8 cellular contexts compared by ENCODE assay signal in the genomic region with DNA sequence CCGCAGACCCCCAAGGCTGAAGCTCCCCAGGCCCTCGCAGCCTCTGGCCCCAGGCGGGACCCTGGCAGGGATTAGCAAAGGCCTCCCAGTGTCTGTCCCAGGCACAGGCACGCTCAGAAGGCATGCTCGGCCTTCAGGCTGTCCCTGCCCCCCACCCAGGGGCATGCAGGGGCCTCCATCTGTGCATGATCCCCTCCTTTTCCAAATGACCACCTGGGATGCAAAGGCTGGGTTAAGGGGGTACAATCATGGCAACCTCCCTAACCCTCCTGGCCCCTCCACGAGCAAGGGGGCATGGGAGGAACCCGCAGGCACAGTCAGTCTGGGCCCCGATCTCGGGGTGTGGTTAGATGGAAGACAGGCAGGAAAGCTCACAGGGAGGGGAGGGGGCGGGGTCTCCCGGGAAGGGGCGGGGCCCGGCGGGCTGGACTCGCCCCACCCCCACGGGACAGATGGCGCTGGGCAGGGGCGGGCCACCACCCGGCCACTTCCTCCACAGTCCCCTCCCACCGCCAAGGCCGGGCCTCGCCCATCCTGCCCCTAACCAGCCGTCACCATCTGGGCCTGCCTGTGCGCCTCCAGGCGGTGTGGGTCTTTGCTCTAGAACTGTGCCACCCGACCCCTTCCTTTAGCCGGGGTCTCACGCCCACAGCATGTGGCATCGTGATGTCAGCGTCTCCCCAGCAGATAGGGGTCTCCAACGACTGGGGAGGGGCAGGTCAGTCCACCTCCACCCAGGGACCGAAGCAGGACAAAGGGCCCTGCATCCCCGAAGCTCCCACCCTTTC. TPM values are rescaled to one million over a fixed set of nuclear protein-coding genes. Genes with fewer than 3 reads are reported as not detected.
DNase-seq lines count a peak whose midpoint lies in the region; ATAC-seq, FAIRE-seq and TF ChIP-seq lines count a peak whose summit lies in the region.

No MANE protein-coding gene starts in this region.

- no peaks in the 10 kb centered on the region for H3K9me1 ChIP-seq in endothelial cell of umbilical vein (replicated peaks; ENCODE audit: control insufficient read depth, extremely low read depth, insufficient read depth, low read length)

- no peak overlapping the region for H2AFZ ChIP-seq in endothelial cell of umbilical vein (ENCODE audit: low read depth, low read length)

- BruUV-seq in endothelial cell of umbilical vein (replicated peaks; lab: Mats Ljungman, UMichigan), result no TSS peak

- peak overlapping the region; percentile 14 for H3K9ac ChIP-seq in endothelial cell of umbilical vein (replicated peaks; ENCODE audit: extremely low read depth, insufficient read depth, low read length)
- peak overlapping the region; percentile 77 to 89 for H3K9ac ChIP-seq in mucosa of rectum (ENCODE audit: low read depth in 1 of 2, low read length in 2 of 2)

- CTCF ChIA-PET in endothelial cell of umbilical vein (lab: Charles Lee), result interaction anchor here (0.6 to 1.5 kb wide), 8 partner anchors 11 to 418 kb away, joined by 3 to 8 read pairs (median 3); no protein-coding TSS in a partner anchor

- peak; percentile 98 for DNase-seq in GM10266 (ENCODE audit: extremely low spot score)
- DNase-seq in NOMO-1 treated with dmso at 0.1 percent for 144 hours (lab: John Stamatoyannopoulos, UW; ENCODE audit: unreplicated experiment), result peak; percentile 93
- DNase-seq in activated CD8-positive, alpha-beta memory T cell treated with anti-CD3 and anti-CD28 coated beads, Interleukin-2, amount 50 U/mL, for 48 hours, result peak; percentile 91
- DNase-seq in endothelial cell of umbilical vein (ENCODE audit: low read depth, low spot score), result peak; percentile 84
- peak; percentile 76 to 83 for DNase-seq in stimulated activated CD8-positive, alpha-beta memory T cell treated with anti-CD3 and anti-CD28 coated beads, Interleukin-7, amount 100 ng/mL, for 48 hours (ENCODE audit: extremely low read depth in 1 of 2, low read depth in 1 of 2)

- intact Hi-C loops in endothelial cell of umbilical vein (cut with micrococcal nuclease), result no loop called here

- ATAC-seq in HG02798 (IDR thresholded peaks at IDR 0.05; ENCODE audit: poor library complexity, unreplicated experiment) (peak; percentile 63), GM18519 (IDR thresholded peaks at IDR 0.05; ENCODE audit: low FRiP score, unreplicated experiment) (no peak)

- dilution Hi-C loops in endothelial cell of umbilical vein (cut with MboI; ENCODE audit: extremely low pct_ligation_motif_present, low sequenced_read_pairs), result no loop called here

- TF ChIP-seq POLR2A in endothelial cell of umbilical vein (IDR thresholded peaks at IDR 0.05; ENCODE audit: low read depth, low read length), result peak; percentile 81

- H3K79me2 ChIP-seq in endothelial cell of umbilical vein (ENCODE audit: control insufficient read depth, insufficient read depth, low read length), result peaks cover 66% of the 10 kb centered on the region

- H3K27me3 ChIP-seq in endothelial cell of umbilical vein (ENCODE audit: control insufficient read depth in 2 of 2, insufficient read depth in 2 of 2, low read length in 2 of 2) (no peaks in the 10 kb centered on the region), mucosa of rectum (ENCODE audit: control insufficient read depth in 2 of 2, insufficient read depth in 2 of 2, low read length in 2 of 2) (no peaks in the 10 kb centered on the region)

- H4K20me1 ChIP-seq in endothelial cell of umbilical vein (replicated peaks; ENCODE audit: control insufficient read depth, extremely low read depth, insufficient read depth, low read length), result no peaks in the 10 kb centered on the region

- FAIRE-seq in endothelial cell of umbilical vein (lab: Jason Lieb, UNC), result peak; percentile 95

- H3K27ac ChIP-seq in endothelial cell of umbilical vein (ENCODE audit: insufficient read depth, low read depth, low read length) (peak overlapping the region; percentile 30), mucosa of rectum (ENCODE audit: low read depth in 2 of 2, low read length in 2 of 2) (peak overlapping the region; percentile 98 to 99)

- H3K36me3 ChIP-seq in endothelial cell of umbilical vein (ENCODE audit: control insufficient read depth in 2 of 2, extremely low read depth in 1 of 2, insufficient read depth in 2 of 2, low read length in 2 of 2), result no peaks in the 10 kb centered on the region
- no peaks in the 10 kb centered on the region for H3K36me3 ChIP-seq in mucosa of rectum (ENCODE audit: control insufficient read depth in 2 of 2, insufficient read depth in 2 of 2, low read length in 2 of 2)

- peak overlapping the region; percentile 47 for H3K4me2 ChIP-seq in endothelial cell of umbilical vein (ENCODE audit: insufficient read depth, low read length)

- peak overlapping the region in 1 of 3 experiments; percentile 4 for H3K4me3 ChIP-seq in endothelial cell of umbilical vein (replicated peaks in 1 of 3; ENCODE audit: insufficient read depth in 1 of 3, low read depth in 1 of 3, low read length in 3 of 3)
- H3K4me3 ChIP-seq in mucosa of rectum (ENCODE audit: low read length in 2 of 2), result peak overlapping the region; percentile 67 to 75

- H3K4me1 ChIP-seq in endothelial cell of umbilical vein (ENCODE audit: control insufficient read depth, extremely low read depth, insufficient read depth, low read length) (peaks cover 35% of the 10 kb centered on the region), mucosa of rectum (ENCODE audit: control insufficient read depth in 2 of 2, insufficient read depth in 2 of 2, low read length in 2 of 2) (peaks cover 64 to 71% of the 10 kb centered on the region in 2 donors)

- no peaks in the 10 kb centered on the region for H3K9me3 ChIP-seq in endothelial cell of umbilical vein (replicated peaks; ENCODE audit: control insufficient read depth, insufficient read depth, low read length)
- no peaks in the 10 kb centered on the region for H3K9me3 ChIP-seq in mucosa of rectum (ENCODE audit: control insufficient read depth in 2 of 2, low read length in 2 of 2)

- TF ChIP-seq CTCF in GM10266 (IDR thresholded peaks at IDR 0.05; ENCODE audit: control insufficient read depth, insufficient read depth, low read depth, missing control alignments) (no peak), endothelial cell of umbilical vein (IDR thresholded peaks at IDR 0.05; ENCODE audit: extremely low read depth in 1 of 2, insufficient read depth in 1 of 2, low read depth in 1 of 2, low read length in 2 of 2) (no peak)

- POLR2A ChIA-PET in endothelial cell of umbilical vein (lab: Charles Lee), result interaction anchor here (0.6 kb wide), 1 partner anchor 693 kb away, joined by 4 read pairs; no protein-coding TSS in a partner anchor

TF ChIP-seq in endothelial cell of umbilical vein, 7 proteins besides CTCF, POLR2A, EP300 and RAD21 (continues in another document):
- TF ChIP-seq EZH2 (IDR thresholded peaks at IDR 0.05; ENCODE audit: borderline replicate concordance, low read depth, low read length, severe bottlenecking), result no peak
- TF ChIP-seq MYC (IDR thresholded peaks at IDR 0.05; ENCODE audit: low read depth, low read length), result no peak

RNA-seq across cellular contexts. Expression of a gene that starts 7.0 kb away (rescaled TPM):
- total RNA-seq in endothelial cell of umbilical vein, result 41.1 and 44.6 TPM in 2 replicates
- polyA plus RNA-seq in endothelial cell of umbilical vein, result 56.9 and 88.8 TPM in 2 replicates
- polyA plus RNA-seq in endothelial cell of umbilical vein (2011; cell fraction: cytosol; rRNA removed), result 18.9 and 26.1 TPM in 2 replicates
- polyA plus RNA-seq in endothelial cell of umbilical vein (2011; cell fraction: nucleus; rRNA removed), result 112 and 117 TPM in 2 replicates
- polyA plus RNA-seq in endothelial cell of umbilical vein (2012), result 23.1 and 32.6 TPM in 2 replicates
- polyA minus RNA-seq in endothelial cell of umbilical vein, result 13.5 and 14.6 TPM in 2 replicates
- polyA minus RNA-seq in endothelial cell of umbilical vein (2011; cell fraction: cytosol; rRNA and poly(A)+ RNA removed), result 18.6 TPM
- polyA minus RNA-seq in endothelial cell of umbilical vein (2011; cell fraction: nucleus; rRNA and poly(A)+ RNA removed), result 13.1 and 32.2 TPM in 2 replicates

RNA-seq across cellular contexts. Expression of a gene that starts 8.1 kb away (rescaled TPM):
- total RNA-seq in endothelial cell of umbilical vein, result 36.6 and 38.0 TPM in 2 replicates
- 11.6 and 22.6 TPM in 2 replicates for polyA plus RNA-seq in endothelial cell of umbilical vein
- 6.0 and 10.4 TPM in 2 replicates for polyA plus RNA-seq in endothelial cell of umbilical vein (2011; cell fraction: cytosol; rRNA removed)
- polyA plus RNA-seq in endothelial cell of umbilical vein (2011; cell fraction: nucleus; rRNA removed), result 4.4 and 4.6 TPM in 2 replicates
- polyA plus RNA-seq in endothelial cell of umbilical vein (2012), result 12.1 and 19.5 TPM in 2 replicates
- polyA minus RNA-seq in endothelial cell of umbilical vein, result 3.1 and 3.2 TPM in 2 replicates
- polyA minus RNA-seq in endothelial cell of umbilical vein (2011; cell fraction: cytosol; rRNA and poly(A)+ RNA removed), result 19.7 TPM
- polyA minus RNA-seq in endothelial cell of umbilical vein (2011; cell fraction: nucleus; rRNA and poly(A)+ RNA removed), result 2.0 and 3.2 TPM in 2 replicates

RNA-seq across cellular contexts. Expression of a gene that starts 30.1 kb away (rescaled TPM):
- 89.8 and 97.0 TPM in 2 replicates for total RNA-seq in endothelial cell of umbilical vein
- polyA plus RNA-seq in endothelial cell of umbilical vein, result 143 and 179 TPM in 2 replicates
- polyA plus RNA-seq in endothelial cell of umbilical vein (2011; cell fraction: cytosol; rRNA removed), result 38.4 and 71.7 TPM in 2 replicates
- polyA plus RNA-seq in endothelial cell of umbilical vein (2011; cell fraction: nucleus; rRNA removed), result 76.9 and 77.9 TPM in 2 replicates
- 29.4 and 57.3 TPM in 2 replicates for polyA plus RNA-seq in endothelial cell of umbilical vein (2012)
- 41.1 and 52.8 TPM in 2 replicates for polyA minus RNA-seq in endothelial cell of umbilical vein
- 28.8 TPM for polyA minus RNA-seq in endothelial cell of umbilical vein (2011; cell fraction: cytosol; rRNA and poly(A)+ RNA removed)
- polyA minus RNA-seq in endothelial cell of umbilical vein (2011; cell fraction: nucleus; rRNA and poly(A)+ RNA removed), result 11.6 and 18.8 TPM in 2 replicates

RNA-seq across cellular contexts. Expression of a gene that starts 43.2 kb away (rescaled TPM):
- total RNA-seq in endothelial cell of umbilical vein, result 5.1 and 7.3 TPM in 2 replicates
- 1.1 and 1.4 TPM in 2 replicates for polyA plus RNA-seq in endothelial cell of umbilical vein
- polyA plus RNA-seq in endothelial cell of umbilical vein (2011; cell fraction: cytosol; rRNA removed), result 0.97 and 1.1 TPM in 2 replicates
- polyA plus RNA-seq in endothelial cell of umbilical vein (2011; cell fraction: nucleus; rRNA removed), result 3.6 and 4.2 TPM in 2 replicates
- polyA plus RNA-seq in endothelial cell of umbilical vein (2012), result 0.91 and 1.3 TPM in 2 replicates
- 1.9 and 2.6 TPM in 2 replicates for polyA minus RNA-seq in endothelial cell of umbilical vein
- 6.5 TPM for polyA minus RNA-seq in endothelial cell of umbilical vein (2011; cell fraction: cytosol; rRNA and poly(A)+ RNA removed)
- 0.63 and 0.72 TPM in 2 replicates for polyA minus RNA-seq in endothelial cell of umbilical vein (2011; cell fraction: nucleus; rRNA and poly(A)+ RNA removed)

RNA-seq across cellular contexts. Expression of a gene that starts 50.0 kb away (rescaled TPM):
- 8.0 and 11.7 TPM in 2 replicates for total RNA-seq in endothelial cell of umbilical vein
- 5.7 and 8.6 TPM in 2 replicates for polyA plus RNA-seq in endothelial cell of umbilical vein
- polyA plus RNA-seq in endothelial cell of umbilical vein (2011; cell fraction: cytosol; rRNA removed), result 1.1 and 2.6 TPM in 2 replicates
- polyA plus RNA-seq in endothelial cell of umbilical vein (2011; cell fraction: nucleus; rRNA removed), result 3.4 and 3.8 TPM in 2 replicates
- 1.7 and 2.9 TPM in 2 replicates for polyA plus RNA-seq in endothelial cell of umbilical vein (2012)
- polyA minus RNA-seq in endothelial cell of umbilical vein, result 2.0 and 3.3 TPM in 2 replicates
- 5.0 TPM for polyA minus RNA-seq in endothelial cell of umbilical vein (2011; cell fraction: cytosol; rRNA and poly(A)+ RNA removed)
- 2.8 and 7.1 TPM in 2 replicates for polyA minus RNA-seq in endothelial cell of umbilical vein (2011; cell fraction: nucleus; rRNA and poly(A)+ RNA removed)
